Comparison of ENCODE assay signal across 24 cellular contexts in the genomic region with DNA sequence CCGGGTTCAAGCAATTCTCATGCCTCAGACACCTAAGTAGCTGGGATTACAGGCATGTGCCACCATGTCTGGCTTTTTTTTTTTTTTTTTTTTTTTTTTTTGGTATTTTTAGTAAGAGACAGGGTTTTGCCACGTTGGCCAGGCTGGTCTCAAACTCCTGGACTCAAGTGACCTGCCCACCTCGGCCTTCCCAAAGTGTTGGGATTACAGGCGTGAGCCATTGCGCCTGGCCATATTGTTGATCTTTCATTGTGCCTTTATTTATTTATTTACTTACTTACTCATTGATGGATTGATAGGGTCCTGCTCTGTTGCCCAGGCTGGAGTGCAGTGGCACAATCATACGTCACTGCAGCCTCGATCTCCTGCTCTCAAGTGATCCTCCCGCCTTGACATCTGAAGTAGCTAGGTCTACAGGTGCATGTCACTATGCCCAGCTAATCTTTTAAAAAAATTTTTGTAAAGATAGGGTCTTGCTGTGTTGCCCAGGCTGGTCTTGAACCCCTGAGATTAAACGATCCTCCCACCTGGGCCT.
"Had no signal": no experiment of that assay in that cellular context is flagged by ENCODE, and none has a peak within 500 bp of the region (broad histone marks: within the 10 kb centered on the region; RNA-seq: fewer than 3 reads in every experiment).

No MANE protein-coding gene starts in this region.

- H3K4me3 ChIP-seq: MG63, SJSA1 had no signal

- H3K27ac ChIP-seq: KMS-11, SJSA1 had no signal

- ATAC-seq: activated CD8-positive, alpha-beta memory T cell treated with anti-CD3 and anti-CD28 coated beads, Interleukin-2, amount 10 ng/mL, durations not matched to agents 7 days and 5 days; SK-N-SH treated with all-trans-retinoic acid at 6 μM for 48 hours had no signal

- H3K27me3 ChIP-seq: MG63, SJSA1 had no signal

- H3K9me3 ChIP-seq: MG63, SJSA1 had no signal

- DNase-seq: activated CD4-positive, alpha-beta T cell treated with anti-CD3 and anti-CD28 coated beads, Interleukin-2, amount 10 ng/mL, durations not matched to agents 24 days and 14 days; activated CD4-positive, alpha-beta T cell treated with anti-CD3 and anti-CD28 coated beads, Interleukin-2, amount 50 U/mL, for 48 hours; activated CD4-positive, CD25-positive, alpha-beta regulatory T cell treated with anti-CD3 and anti-CD28 coated beads, Interleukin-2, amount 50 U/mL, for 72 hours; activated CD8-positive, alpha-beta memory T cell treated with anti-CD3 and anti-CD28 coated beads, Interleukin-2, amount 10 ng/mL, durations not matched to agents 7 days and 5 days; activated effector memory CD4-positive, alpha-beta T cell treated with Interleukin-2 at 50 U/mL for 16 hours; activated naive CD4-positive, alpha-beta T cell; activated T-cell treated with anti-CD3 and anti-CD28 coated beads, Interleukin-2, amount 50 U/mL, for 24 hours; MG63; MV-4-11; NCI-H1092 treated with DMSO at 0.1 percent for 48 hours; NCI-H1417 treated with DMSO at 0.1 percent for 48 hours; NCI-H1694; NCI-H2029; NCI-H345; NCI-H510A; NCI-H69; NK-92 treated with Interleukin-12 subunit alpha and Interleukin-12 subunit beta, amount 100 ng/mL, for 24 hours; OCI-M1; SHP77 had no signal

- H3K9ac ChIP-seq: KMS-11 had no signal

- H3K36me3 ChIP-seq: MG63, SJSA1 had no signal

- FAIRE-seq: astrocyte, RCC 7860 had no signal
